Comparison of ENCODE assay signal across 8 cellular contexts in the genomic region with DNA sequence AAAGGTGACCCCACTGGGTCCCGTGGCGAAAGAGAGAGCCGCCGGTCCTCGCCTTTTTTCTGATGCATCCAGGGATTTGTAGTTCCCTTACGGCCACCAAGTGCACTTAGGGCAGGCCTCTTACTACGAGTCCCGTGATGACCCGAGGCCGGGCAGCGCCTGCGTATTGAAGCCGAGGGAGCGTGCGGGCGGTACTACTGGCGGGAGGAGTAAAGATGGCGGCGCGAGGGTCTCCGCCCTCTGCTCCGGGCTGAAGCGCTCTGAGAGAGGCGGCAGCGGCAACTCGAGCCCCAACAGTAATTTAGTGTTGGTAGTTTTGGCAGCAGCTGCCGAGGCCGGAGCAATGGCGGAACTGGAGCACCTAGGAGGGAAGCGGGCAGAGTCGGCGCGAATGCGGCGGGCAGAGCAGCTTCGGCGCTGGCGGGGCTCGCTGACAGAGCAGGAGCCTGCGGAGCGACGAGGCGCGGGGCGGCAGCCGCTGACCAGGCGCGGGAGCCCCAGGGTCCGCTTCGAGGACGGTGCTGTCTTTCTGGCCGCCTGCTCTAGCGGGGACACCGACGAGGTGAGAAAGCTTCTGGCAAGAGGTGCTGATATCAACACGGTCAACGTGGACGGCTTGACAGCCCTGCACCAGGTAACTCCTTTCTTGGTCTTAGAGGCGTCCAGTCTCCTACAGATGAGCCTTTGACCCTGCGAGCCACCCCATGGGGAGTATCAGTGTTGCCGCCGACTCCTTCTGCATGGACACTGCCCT. TPM values are rescaled to one million over a fixed set of nuclear protein-coding genes. Genes with fewer than 3 reads are reported as not detected.
DNase-seq lines count a peak whose midpoint lies in the region; ATAC-seq, FAIRE-seq and TF ChIP-seq lines count a peak whose summit lies in the region.

A gene with protein sequence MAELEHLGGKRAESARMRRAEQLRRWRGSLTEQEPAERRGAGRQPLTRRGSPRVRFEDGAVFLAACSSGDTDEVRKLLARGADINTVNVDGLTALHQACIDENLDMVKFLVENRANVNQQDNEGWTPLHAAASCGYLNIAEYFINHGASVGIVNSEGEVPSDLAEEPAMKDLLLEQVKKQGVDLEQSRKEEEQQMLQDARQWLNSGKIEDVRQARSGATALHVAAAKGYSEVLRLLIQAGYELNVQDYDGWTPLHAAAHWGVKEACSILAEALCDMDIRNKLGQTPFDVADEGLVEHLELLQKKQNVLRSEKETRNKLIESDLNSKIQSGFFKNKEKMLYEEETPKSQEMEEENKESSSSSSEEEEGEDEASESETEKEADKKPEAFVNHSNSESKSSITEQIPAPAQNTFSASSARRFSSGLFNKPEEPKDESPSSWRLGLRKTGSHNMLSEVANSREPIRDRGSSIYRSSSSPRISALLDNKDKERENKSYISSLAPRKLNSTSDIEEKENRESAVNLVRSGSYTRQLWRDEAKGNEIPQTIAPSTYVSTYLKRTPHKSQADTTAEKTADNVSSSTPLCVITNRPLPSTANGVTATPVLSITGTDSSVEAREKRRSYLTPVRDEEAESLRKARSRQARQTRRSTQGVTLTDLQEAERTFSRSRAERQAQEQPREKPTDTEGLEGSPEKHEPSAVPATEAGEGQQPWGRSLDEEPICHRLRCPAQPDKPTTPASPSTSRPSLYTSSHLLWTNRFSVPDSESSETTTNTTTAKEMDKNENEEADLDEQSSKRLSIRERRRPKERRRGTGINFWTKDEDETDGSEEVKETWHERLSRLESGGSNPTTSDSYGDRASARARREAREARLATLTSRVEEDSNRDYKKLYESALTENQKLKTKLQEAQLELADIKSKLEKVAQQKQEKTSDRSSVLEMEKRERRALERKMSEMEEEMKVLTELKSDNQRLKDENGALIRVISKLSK (plus strand): TSS at position 191 of the 754 bp plus-strand sequence. CDS start 153 bp downstream, at position 344.

- no peaks in the 10 kb centered on the region for H4K20me1 ChIP-seq in keratinocyte (ENCODE audit: control insufficient read depth, extremely low read depth, insufficient read depth, low read length)

- FAIRE-seq in keratinocyte (lab: Jason Lieb, UNC), result peak; percentile 52

- no peaks in the 10 kb centered on the region for H3K9me3 ChIP-seq in keratinocyte (ENCODE audit: control insufficient read depth, low read depth, low read length)

- peak within 1 kb of the TSS; percentile 97 to 99 (median 98) for H3K4me3 ChIP-seq in keratinocyte (ENCODE audit: control insufficient read depth in 2 of 3, extremely low read depth in 1 of 3, insufficient read depth in 2 of 3, low read depth in 1 of 3, low read length in 3 of 3)

- no peaks in the 10 kb centered on the region for H3K27me3 ChIP-seq in keratinocyte (ENCODE audit: control insufficient read depth, extremely low read depth, insufficient read depth, low read length)

- DNase-seq in AG09319 (ENCODE audit: extremely low read depth, low read depth), result peak; percentile 98
- DNase-seq in NCI-H446 treated with DMSO at 0.1 percent for 48 hours (lab: John Stamatoyannopoulos, UW), result peak; percentile 99
- peak; percentile 96 to 100 for DNase-seq in cerebellar nuclear complex (lab: John Stamatoyannopoulos, UW)
- peak; percentile 82 for DNase-seq in keratinocyte (ENCODE audit: low read depth, low spot score)
- peak; percentile 89 to 90 for DNase-seq in stimulated activated CD4-positive, alpha-beta T cell treated with anti-CD3 and anti-CD28 coated beads, Interleukin-15, amount 100 ng/mL, for 1 hour (ENCODE audit: low read depth in 1 of 2, low spot score in 1 of 2)

- H3K9ac ChIP-seq in keratinocyte (ENCODE audit: control insufficient read depth, extremely low read depth, insufficient read depth, low read length), result peak within 1 kb of the TSS; percentile 91

- H3K36me3 ChIP-seq in keratinocyte (ENCODE audit: control insufficient read depth in 2 of 2, extremely low read depth in 1 of 2, insufficient read depth in 2 of 2, low read length in 2 of 2), result no peaks in the 10 kb centered on the region

- H3K27ac ChIP-seq in keratinocyte (ENCODE audit: control insufficient read depth, insufficient read depth, low read length), result peak within 1 kb of the TSS; percentile 78

- peaks cover 13% of the 10 kb centered on the region for H3K4me1 ChIP-seq in keratinocyte (ENCODE audit: control insufficient read depth, extremely low read depth, insufficient read depth, low read length)

- TF ChIP-seq CTCF in AG09319 (IDR thresholded peaks at IDR 0.05; ENCODE audit: low read depth, low read length) (no peak), keratinocyte (optimal IDR thresholded peaks at IDR 0.05 in 1 of 3, IDR thresholded peaks at IDR 0.05 in 1 of 3, conservative IDR thresholded peaks at IDR 0.05 in 1 of 3; ENCODE audit: extremely low read depth in 1 of 3, insufficient read depth in 2 of 3, low read length in 3 of 3) (no peak)

- no peaks in the 10 kb centered on the region for H3K9me1 ChIP-seq in keratinocyte (ENCODE audit: control insufficient read depth, extremely low read depth, insufficient read depth, low read length)

- dilution Hi-C loops in keratinocyte (cut with MboI; ENCODE audit: extremely low pct_ligation_motif_present, low sequenced_read_pairs), result no loop called here

- peak within 1 kb of the TSS; percentile 97 for H2AFZ ChIP-seq in keratinocyte (ENCODE audit: control insufficient read depth, low read length)

- ATAC-seq in GM19035 (IDR thresholded peaks at IDR 0.05; ENCODE audit: unreplicated experiment) (peak; percentile 93), HG03354 (IDR thresholded peaks at IDR 0.05; ENCODE audit: poor library complexity, severe bottlenecking, unreplicated experiment) (peak; percentile 98)
- peak; percentile 97 to 99 for ATAC-seq in activated CD4-positive, CD25-positive, alpha-beta regulatory T cell treated with anti-CD3 and anti-CD28 coated beads, Interleukin-2, amount 50 U/mL, for 24 hours

- H3K79me2 ChIP-seq in keratinocyte (ENCODE audit: control insufficient read depth, insufficient read depth, low read length), result peaks cover 24% of the 10 kb centered on the region

- H3K4me2 ChIP-seq in keratinocyte (ENCODE audit: control insufficient read depth, extremely low read depth, insufficient read depth, low read depth, low read length), result peak within 1 kb of the TSS; percentile 99

RNA-seq across cellular contexts. Expression of the gene that starts here (rescaled TPM):
- 4.2 to 8.4 TPM (median 6.9 TPM) in 3 replicates for polyA plus RNA-seq in keratinocyte
- 7.1 TPM for polyA plus RNA-seq in keratinocyte (2011; ENCODE audit: low read depth)
- polyA plus RNA-seq in keratinocyte (2011; cell fraction: cytosol; rRNA removed), result 4.7 and 6.1 TPM in 2 replicates
- 29.7 and 35.3 TPM in 2 replicates for polyA plus RNA-seq in keratinocyte (2011; cell fraction: nucleus; rRNA removed)
- polyA plus RNA-seq in keratinocyte (2012; ENCODE audit: low replicate concordance), result 2.6 and 3.2 TPM in 2 replicates
- 13.4 to 47.6 TPM (median 40.9 TPM) in 3 replicates for polyA minus RNA-seq in keratinocyte
- 5.8 TPM for polyA minus RNA-seq in keratinocyte (2011; cell fraction: cytosol; rRNA and poly(A)+ RNA removed)
- polyA minus RNA-seq in keratinocyte (2011; cell fraction: nucleus; rRNA and poly(A)+ RNA removed), result 24.8 and 41.5 TPM in 2 replicates

Comparison
In these comparisons a context has a peak if more than half of its experiments do, and no peak if none do; other contexts are left out.
1. Peak in every context shown above with its lines: DNase-seq, ATAC-seq, H3K4me3 ChIP-seq and H3K27ac ChIP-seq.